Comparison of ENCODE assay signal across 8 cellular contexts in the genomic region with DNA sequence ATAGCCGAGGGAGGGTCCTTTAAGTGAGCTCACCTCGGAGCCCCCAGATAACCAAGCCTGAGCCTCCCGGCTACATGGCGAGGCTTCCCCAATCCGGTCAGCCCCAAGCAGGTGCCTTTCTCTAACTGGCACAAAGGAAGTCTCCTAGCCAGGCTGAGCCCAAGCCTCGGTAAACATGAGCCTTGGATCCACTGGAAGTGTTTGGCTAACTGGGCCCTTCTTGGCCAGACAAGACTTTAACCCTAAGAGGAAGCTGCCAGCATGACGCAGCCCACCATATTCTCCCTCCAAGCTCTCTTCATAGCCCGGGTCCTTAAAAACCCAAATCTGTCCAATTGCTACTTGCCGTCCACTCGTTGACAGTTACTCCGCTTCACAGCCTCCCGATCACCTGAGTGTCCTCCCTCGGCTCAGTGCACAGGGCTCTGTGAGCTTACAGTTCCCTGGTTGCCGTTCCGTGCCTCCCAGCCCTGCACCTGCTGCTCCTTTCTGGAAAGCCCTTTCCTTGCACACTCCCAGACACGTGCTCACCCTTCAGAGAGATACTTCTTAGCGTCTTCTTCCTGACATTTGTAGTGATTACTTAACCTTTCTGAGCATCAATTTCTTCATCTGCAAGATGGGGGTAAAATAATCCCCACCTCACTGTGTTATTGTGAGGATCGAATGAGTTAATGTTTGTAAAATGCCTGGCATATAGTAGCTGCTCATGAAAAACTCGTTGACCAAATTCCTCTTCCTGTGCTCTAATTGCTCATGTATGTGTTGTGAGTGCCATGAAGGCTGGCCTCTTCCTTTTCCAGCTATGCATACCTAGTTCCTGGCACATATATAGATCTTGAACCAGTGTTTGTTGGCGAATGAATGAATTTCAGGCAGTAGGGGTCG. TPM values are rescaled to one million over a fixed set of nuclear protein-coding genes. Genes with fewer than 3 reads are reported as not detected.
DNase-seq lines count a peak whose midpoint lies in the region; ATAC-seq, FAIRE-seq and TF ChIP-seq lines count a peak whose summit lies in the region.

No MANE protein-coding gene starts in this region.

- TF ChIP-seq EP300 in sigmoid colon (IDR thresholded peaks at IDR 0.05): no peak

- WGBS in sigmoid colon, 2 donors: 36 to 56% methylated on average over 21 of the region's 21 CpGs

- TF ChIP-seq CTCF in GM12864 (IDR thresholded peaks at IDR 0.05; ENCODE audit: low read depth, low read length, missing control alignments): no peak
- no peak for TF ChIP-seq CTCF in RWPE2 (IDR thresholded peaks at IDR 0.05; ENCODE audit: poor library complexity, severe bottlenecking)
- TF ChIP-seq CTCF in sigmoid colon (IDR thresholded peaks at IDR 0.05): no peak

- FAIRE-seq in H54 (lab: Jason Lieb, UNC): no peak

- no peaks in the 10 kb centered on the region for H3K9me3 ChIP-seq in RWPE2 (ENCODE audit: severe bottlenecking)
- no peaks in the 10 kb centered on the region for H3K9me3 ChIP-seq in sigmoid colon

- no peak for DNase-seq in GM12864 (ENCODE audit: low read depth)
- no peak for DNase-seq in RWPE2 (ENCODE audit: low spot score)
- no peak for DNase-seq in Right ventricle myocardium superior
- no peak for DNase-seq in sigmoid colon
- DNase-seq in effector CD8-positive, alpha-beta T cell (lab: John Stamatoyannopoulos, UW): no peak
- no peak for DNase-seq in H54 (ENCODE audit: insufficient read length, low spot score)

- no peak for TF ChIP-seq POLR2A in sigmoid colon (IDR thresholded peaks at IDR 0.05)
- TF ChIP-seq POLR2A in H54 (IDR thresholded peaks at IDR 0.05; ENCODE audit: low read depth, low read length): no peak

- H3K27me3 ChIP-seq in RWPE2 (ENCODE audit: insufficient read depth, poor library complexity, severe bottlenecking): no peaks in the 10 kb centered on the region
- H3K27me3 ChIP-seq in sigmoid colon: no peaks in the 10 kb centered on the region

- peaks cover 10% of the 10 kb centered on the region for H3K4me1 ChIP-seq in RWPE2 (ENCODE audit: insufficient read depth, poor library complexity, severe bottlenecking)
- peaks cover 0 to 66% (median 54%) of the 10 kb centered on the region in 4 donors for H3K4me1 ChIP-seq in sigmoid colon

- H3K36me3 ChIP-seq in RWPE2 (ENCODE audit: low read depth) (no peaks in the 10 kb centered on the region), sigmoid colon (no peaks in the 10 kb centered on the region)

- intact Hi-C loops in Right ventricle myocardium superior (cut with DNase I): no loop called here
- intact Hi-C loops in sigmoid colon (cut with DNase I): loop anchor here (1.0 kb wide), 1 partner anchor 68 kb away; no protein-coding TSS in a partner anchor

- H3K27ac ChIP-seq in RWPE2 (ENCODE audit: poor library complexity, severe bottlenecking): peak overlapping the region; percentile 17
- H3K27ac ChIP-seq in sigmoid colon: peak overlapping the region; percentile 92 to 98 (median 96)

- peak overlapping the region; percentile 59 for H3K4me3 ChIP-seq in GM12864 (ENCODE audit: low read depth, low read length)
- peak overlapping the region; percentile 17 for H3K4me3 ChIP-seq in RWPE2 (ENCODE audit: severe bottlenecking)
- peak overlapping the region; percentile 51 to 61 (median 59) for H3K4me3 ChIP-seq in sigmoid colon

- no peak for ATAC-seq in RWPE2 (ENCODE audit: low read depth)
- peak; percentile 4 for ATAC-seq in Right ventricle myocardium superior (ENCODE audit: poor library complexity)
- no peak for ATAC-seq in HG02970 (IDR thresholded peaks at IDR 0.05; ENCODE audit: low FRiP score, unreplicated experiment)
- no peak for ATAC-seq in GM18868 (IDR thresholded peaks at IDR 0.05; ENCODE audit: unreplicated experiment)

RNA-seq across cellular contexts. Expression of a gene that starts 25.6 kb away (rescaled TPM):
- total RNA-seq in Right ventricle myocardium superior: 123 TPM
- total RNA-seq in sigmoid colon: 10 to 100 TPM; 43.2 to 72.2 (median 61.9) TPM
- 100 to 1,000 TPM; 145 to 181 (median 171) TPM for polyA plus RNA-seq in sigmoid colon

RNA-seq across cellular contexts. Expression of a gene that starts 51.0 kb away (rescaled TPM):
- total RNA-seq in Right ventricle myocardium superior (10.3 TPM), sigmoid colon (1 to 10 TPM; 4.2 to 4.8 (median 4.7) TPM)
- polyA plus RNA-seq in sigmoid colon: 1 to 10 TPM in 1 of 3 donors, under 1 TPM in 2; under 0.01 to 5.4 (median 0.69) TPM
